ENCODE assay signal across 9 cellular contexts in genomic region chr1:19448491-19449439, GRCh38. TPM values are rescaled to one million over a fixed set of nuclear protein-coding genes. Genes with fewer than 3 reads are reported as not detected.
DNase-seq lines count a peak whose midpoint lies in the region; ATAC-seq and TF ChIP-seq lines count a peak whose summit lies in the region.
"Had no signal": no experiment of that assay in that cellular context is flagged by ENCODE, and none has a peak within 500 bp of the region (broad histone marks: within the 10 kb centered on the region; RNA-seq: fewer than 3 reads in every experiment).

No MANE protein-coding gene starts in this region.

- H3K14ac ChIP-seq in mesenchymal stem cell (ENCODE audit: low read length in 2 of 2) = no peak overlapping the region

- TF ChIP-seq CTCF in Panc1 (IDR thresholded peaks at IDR 0.05) (no peak), upper lobe of left lung (IDR thresholded peaks at IDR 0.05) (no peak)

- H2BK5ac ChIP-seq in mesenchymal stem cell (ENCODE audit: low read depth, low read length, poor library complexity, severe bottlenecking) = no peak overlapping the region

- H3K4me3 ChIP-seq in Panc1 (ENCODE audit: low read depth in 2 of 2, low read length in 2 of 2) (peak overlapping the region in 1 of 2 experiments; percentile 20; a peak in 2 of 4 replicates), mesenchymal stem cell (ENCODE audit: insufficient read depth in 1 of 2, low read depth in 1 of 2, low read length in 2 of 2) (peak overlapping the region in 1 of 2 experiments; percentile 54), upper lobe of left lung (no peak overlapping the region)
- H3K4me3 ChIP-seq: K562 had no signal

- no peak overlapping the region for H3K4me2 ChIP-seq in mesenchymal stem cell (ENCODE audit: low read length, poor library complexity, severe bottlenecking)

- peak overlapping the region; percentile 48 to 71 for H3K18ac ChIP-seq in mesenchymal stem cell (ENCODE audit: low read depth in 1 of 2, low read length in 2 of 2)

- peak overlapping the region; percentile 99 for H3K27ac ChIP-seq in Panc1 (ENCODE audit: low read length)
- peak overlapping the region; percentile 78 for H3K27ac ChIP-seq in mesenchymal stem cell (ENCODE audit: low read length, poor library complexity, severe bottlenecking)
- H3K27ac ChIP-seq in upper lobe of left lung = peak overlapping the region; percentile 60 to 80 (median 72)

- no peak overlapping the region for H4K91ac ChIP-seq in mesenchymal stem cell (ENCODE audit: low read length)

- H2BK120ac ChIP-seq in mesenchymal stem cell (ENCODE audit: low read depth, low read length) = no peak overlapping the region

- peak; percentile 49 for ATAC-seq in Panc1
- peak; percentile 47 to 77 for ATAC-seq in upper lobe of left lung (ENCODE audit: low FRiP score in 2 of 2)
- no peak for ATAC-seq in HG03439 (IDR thresholded peaks at IDR 0.05; ENCODE audit: unreplicated experiment)
- ATAC-seq: K562 had no signal

- CTCF ChIA-PET in Panc1 (lab: Charles Lee) = interaction anchor here (0.5 to 1.3 kb wide), 2 partner anchors 43 to 103 kb away, joined by 4 to 7 read pairs; no protein-coding TSS in a partner anchor

- intact Hi-C loops in Panc1 (cut with micrococcal nuclease; ENCODE audit: unreplicated experiment) = loop anchor here (10.0 kb wide), 1 partner anchor 196 kb away; the partner anchor contains the start of gene NBL1

- H3K36me3 ChIP-seq in Panc1 (ENCODE audit: control insufficient read depth, insufficient read depth, low read length) (no peaks in the 10 kb centered on the region), mesenchymal stem cell (ENCODE audit: control insufficient read depth in 1 of 2, insufficient read depth in 2 of 2, low read depth in 1 of 2, low read length in 2 of 2) (peaks cover 11% of the 10 kb centered on the region in 2 experiments), upper lobe of left lung (no peaks in the 10 kb centered on the region)

- H3K27me3 ChIP-seq in Panc1 (ENCODE audit: control insufficient read depth, insufficient read depth, low read length) = no peaks in the 10 kb centered on the region
- H3K27me3 ChIP-seq in mesenchymal stem cell (ENCODE audit: control insufficient read depth in 1 of 2, insufficient read depth in 1 of 2, low read length in 2 of 2) = no peaks in the 10 kb centered on the region
- H3K27me3 ChIP-seq in upper lobe of left lung = no peaks in the 10 kb centered on the region

- peak in 2 of 4 donors; percentile 9 to 10 for TF ChIP-seq EP300 in upper lobe of left lung (IDR thresholded peaks at IDR 0.05)

- peak overlapping the region in 1 of 2 experiments; percentile 91 for H2BK12ac ChIP-seq in mesenchymal stem cell (ENCODE audit: low read length in 2 of 2)

- in situ Hi-C loops in Panc1 (cut with HindIII; ENCODE audit: low pct_unique_long_range_greater_than_20kb, low sequenced_read_pairs) = no loop called here

- peak overlapping the region; percentile 27 for H2AK5ac ChIP-seq in mesenchymal stem cell (ENCODE audit: low read length, severe bottlenecking)

- H3K23ac ChIP-seq in mesenchymal stem cell (ENCODE audit: low read length in 2 of 2) = peak overlapping the region in 1 of 2 experiments; percentile 83

- H3K4me1 ChIP-seq in Panc1 (ENCODE audit: control insufficient read depth, insufficient read depth, low read length) = peaks cover 97% of the 10 kb centered on the region
- H3K4me1 ChIP-seq in mesenchymal stem cell (ENCODE audit: control insufficient read depth, insufficient read depth, low read depth, low read length) = peaks cover 47% of the 10 kb centered on the region
- H3K4me1 ChIP-seq in upper lobe of left lung = peaks cover 83 to 89% (median 86%) of the 10 kb centered on the region in 4 donors

- peaks cover 2% of the 10 kb centered on the region for H3K79me1 ChIP-seq in mesenchymal stem cell (replicated peaks; ENCODE audit: low read length, poor library complexity, severe bottlenecking)

- WGBS in mesenchymal stem cell = 23% methylated on average over 19 of the region's 19 CpGs
- WGBS in upper lobe of left lung, 2 donors = 52 to 54% methylated on average over 12 to 19 of the region's 19 CpGs

- TF ChIP-seq POLR2A in upper lobe of left lung (IDR thresholded peaks at IDR 0.05) = no peak

- H3K9me3 ChIP-seq in Panc1 (ENCODE audit: control insufficient read depth, insufficient read depth, low read depth, low read length) (no peaks in the 10 kb centered on the region), mesenchymal stem cell (ENCODE audit: control insufficient read depth, low read length) (no peaks in the 10 kb centered on the region), upper lobe of left lung (no peaks in the 10 kb centered on the region)

- peak; percentile 89 for DNase-seq in DMS 273 (lab: John Stamatoyannopoulos, UW; ENCODE audit: unreplicated experiment)
- DNase-seq in Panc1 (ENCODE audit: low read depth, low spot score) = no peak
- DNase-seq in dermis blood vessel endothelial cell = peak; percentile 71
- peak; percentile 94 for DNase-seq in mesenchymal stem cell
- no peak for DNase-seq in upper lobe of left lung
- DNase-seq in AML-193 (lab: John Stamatoyannopoulos, UW) = no peak
- DNase-seq in NCI-H1105 (lab: John Stamatoyannopoulos, UW) = no peak

- TSS peak; percentile 76 for BruUV-seq in Panc1 (replicated peaks; lab: Mats Ljungman, UMichigan)

- H3K4ac ChIP-seq in mesenchymal stem cell (ENCODE audit: low read depth in 1 of 2, low read length in 2 of 2) = peak overlapping the region in 1 of 2 experiments; percentile 78

- H2BK15ac ChIP-seq in mesenchymal stem cell (ENCODE audit: low read depth, poor library complexity, severe bottlenecking) = no peak overlapping the region

- POLR2A ChIA-PET in Panc1 (lab: Charles Lee) = interaction anchor here (0.5 to 0.6 kb wide), 3 partner anchors 9 to 64 kb away, joined by 3 to 5 read pairs (median 3); no protein-coding TSS in a partner anchor

- H2AFZ ChIP-seq in mesenchymal stem cell (ENCODE audit: low read depth, low read length) = no peak overlapping the region

- no peak overlapping the region for H4K8ac ChIP-seq in mesenchymal stem cell (ENCODE audit: low read length)

- peak overlapping the region; percentile 88 for H3K9ac ChIP-seq in mesenchymal stem cell (ENCODE audit: low read length)

RNA-seq across cellular contexts. Expression of gene CAPZB, which starts 36.6 kb away (rescaled TPM):
- 491 TPM for total RNA-seq in Panc1 (2021; ENCODE audit: unreplicated experiment)
- 494 TPM for polyA plus RNA-seq in Panc1 (2012; ENCODE audit: insufficient read length)
- total RNA-seq in dermis blood vessel endothelial cell = 160 and 165 TPM in 2 replicates
- 431 TPM for polyA plus RNA-seq in mesenchymal stem cell (2013, experiment 1 of 2)
- polyA plus RNA-seq in mesenchymal stem cell (2013, experiment 2 of 2) = 426 TPM
- total RNA-seq in upper lobe of left lung = 100 to 1,000 TPM in 5 of 6 donors, 10 to 100 TPM in 1; 96.4 to 303 (median 144) TPM

Comparison
In these comparisons a context has a peak if more than half of its experiments do, and no peak if none do; other contexts are left out.
1. DNase-seq: peak in DMS 273 (single experiment), dermis blood vessel endothelial cell (single experiment) and mesenchymal stem cell (single experiment); none in Panc1 (single experiment), upper lobe of left lung (0 of 2), AML-193 (0 of 2) and NCI-H1105 (single experiment).
2. Peak in every context shown above with its lines, with median percentiles within 50 percentile points of each other: H3K27ac ChIP-seq.